Comparison of ENCODE assay signal across 9 cellular contexts in the genomic region with DNA sequence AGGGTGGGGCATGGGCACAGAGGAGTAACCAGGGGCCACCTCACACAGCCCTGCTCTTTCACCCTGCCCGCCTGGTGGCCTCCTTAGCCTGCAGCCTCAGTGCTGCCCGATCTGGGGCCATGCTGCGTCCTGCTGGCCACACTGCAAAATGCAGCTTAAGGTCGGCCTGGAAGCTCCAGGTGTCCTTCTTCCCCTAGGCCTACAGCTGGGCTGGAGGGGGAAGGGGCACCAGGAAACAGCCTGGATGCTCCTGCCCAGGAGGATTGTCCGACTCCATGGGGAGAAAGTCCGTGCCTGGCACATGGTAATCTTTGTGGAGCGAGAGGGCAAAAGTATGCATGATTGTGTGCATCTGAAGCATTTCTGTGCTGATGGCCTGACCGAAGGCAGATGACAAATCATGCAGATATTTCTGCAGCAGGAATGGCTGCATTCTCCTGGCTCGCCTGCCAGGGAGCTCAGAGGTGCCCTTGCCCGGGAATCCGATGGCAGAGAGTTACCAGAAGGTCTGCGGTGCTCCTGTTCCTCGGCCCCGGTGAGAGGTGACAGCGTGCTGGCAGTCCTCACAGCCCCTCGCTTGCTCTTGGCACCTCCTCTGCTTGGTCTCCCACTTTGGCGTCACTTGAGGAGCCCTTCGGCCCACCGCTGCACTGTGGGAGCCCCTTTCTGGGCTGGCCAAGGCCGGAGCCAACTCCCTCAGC. TPM values are rescaled to one million over a fixed set of nuclear protein-coding genes. Genes with fewer than 3 reads are reported as not detected.
DNase-seq lines count a peak whose midpoint lies in the region; ATAC-seq and TF ChIP-seq lines count a peak whose summit lies in the region.
"Had no signal": no experiment of that assay in that cellular context is flagged by ENCODE, and none has a peak within 500 bp of the region (broad histone marks: within the 10 kb centered on the region; RNA-seq: fewer than 3 reads in every experiment).

No MANE protein-coding gene starts in this region.

- TF ChIP-seq CTCF in hepatocyte (IDR thresholded peaks at IDR 0.05; ENCODE audit: poor library complexity) (peak; percentile 36), mesothelial cell of epicardium (IDR thresholded peaks at IDR 0.05; ENCODE audit: unreplicated experiment) (no peak)

- H3K79me2 ChIP-seq in hepatocyte: no peaks in the 10 kb centered on the region

- H3K36me3 Mint-ChIP-seq in mesothelial cell of epicardium: no peaks in the 10 kb centered on the region

- H3K36me3 ChIP-seq in hepatocyte (replicated peaks; ENCODE audit: insufficient read depth, low read depth): no peaks in the 10 kb centered on the region
- H3K36me3 ChIP-seq: tibial artery had no signal

- no peaks in the 10 kb centered on the region for H3K9me3 ChIP-seq in hepatocyte (ENCODE audit: low read depth)
- H3K9me3 ChIP-seq: tibial artery had no signal

- H4K20me1 ChIP-seq in hepatocyte (ENCODE audit: insufficient read depth, poor library complexity, severe bottlenecking): no peaks in the 10 kb centered on the region

- H3K27me3 ChIP-seq in hepatocyte: no peaks in the 10 kb centered on the region

- H3K4me1 Mint-ChIP-seq in mesothelial cell of epicardium: peaks cover 12% of the 10 kb centered on the region

- H3K4me2 ChIP-seq in hepatocyte: no peak overlapping the region

- no peaks in the 10 kb centered on the region for H3K9me3 Mint-ChIP-seq in mesothelial cell of epicardium

- H3K4me3 Mint-ChIP-seq in mesothelial cell of epicardium: no peak overlapping the region

- peak; percentile 62 for ATAC-seq in HG03175 (IDR thresholded peaks at IDR 0.05; ENCODE audit: unreplicated experiment)
- ATAC-seq in GM21367 (IDR thresholded peaks at IDR 0.05; ENCODE audit: unreplicated experiment): no peak
- ATAC-seq in HG02852 (IDR thresholded peaks at IDR 0.05; ENCODE audit: unreplicated experiment): no peak

- WGBS in hepatocyte (ENCODE audit: low lambda C conversion rate, missing lambda C conversion rate): 70% methylated on average over 20 of the region's 20 CpGs

- no peak overlapping the region for H3K27ac Mint-ChIP-seq in mesothelial cell of epicardium

- H2AFZ ChIP-seq in hepatocyte: no peak overlapping the region

- DNase-seq in COLO668 (lab: John Stamatoyannopoulos, UW; ENCODE audit: unreplicated experiment) (peak; percentile 76), UCSD-AML1 (lab: John Stamatoyannopoulos, UW; ENCODE audit: unreplicated experiment) (peak; percentile 75), hepatocyte (ENCODE audit: low spot score) (peak; percentile 63), mesothelial cell of epicardium (ENCODE audit: low spot score in 2 of 2, unreplicated experiment in 2 of 2) (no peak), NCI-H187 (lab: John Stamatoyannopoulos, UW) (no peak)

- H3K4me3 ChIP-seq in hepatocyte: no peak overlapping the region
- H3K4me3 ChIP-seq: tibial artery had no signal

- no peak overlapping the region for H3K27ac ChIP-seq in hepatocyte
- H3K27ac ChIP-seq: tibial artery had no signal

- no peaks in the 10 kb centered on the region for H3K9me2 ChIP-seq in hepatocyte (replicated peaks; ENCODE audit: insufficient read depth)

- peaks cover 3% of the 10 kb centered on the region for H3K4me1 ChIP-seq in hepatocyte (ENCODE audit: insufficient read depth)
- H3K4me1 ChIP-seq: tibial artery had no signal

- H3K27me3 Mint-ChIP-seq in mesothelial cell of epicardium (ENCODE audit: low read depth): no peaks in the 10 kb centered on the region

RNA-seq across cellular contexts. Expression of gene ALPP, which starts 12.8 kb away (rescaled TPM):
- total RNA-seq in hepatocyte: 6.5 and 8.7 TPM in 2 replicates
- polyA plus RNA-seq in hepatocyte: 1.2 and 1.3 TPM in 2 replicates
- total RNA-seq in mesothelial cell of epicardium: not detected in 3 replicates

RNA-seq across cellular contexts. Expression of gene ALPG, which starts 40.9 kb away (rescaled TPM):
- total RNA-seq in hepatocyte (0.16 and 1.5 TPM in 2 replicates), mesothelial cell of epicardium (not detected in 3 replicates)
- polyA plus RNA-seq in hepatocyte: 0.08 and 0.86 TPM in 2 replicates

Comparison
In these comparisons a context has a peak if more than half of its experiments do, and no peak if none do; other contexts are left out.
1. DNase-seq: peak in COLO668 (single experiment), UCSD-AML1 (single experiment) and hepatocyte (single experiment); none in mesothelial cell of epicardium (0 of 2) and NCI-H187 (0 of 2).